ENCODE assay signal across 18 cellular contexts in genomic region chr3:114086356-114086755, GRCh38. TPM values are rescaled to one million over a fixed set of nuclear protein-coding genes. Genes with fewer than 3 reads are reported as not detected.
A peak's percentile ranks its signal among the peaks of the same experiment; 100 is the strongest.
DNase-seq lines count a peak whose midpoint lies in the region; ATAC-seq, FAIRE-seq and TF ChIP-seq lines count a peak whose summit lies in the region.
"Had no signal": no experiment of that assay in that cellular context is flagged by ENCODE, and none has a peak within 500 bp of the region (broad histone marks: within the 10 kb centered on the region; RNA-seq: fewer than 3 reads in every experiment).

No MANE protein-coding gene starts in this region.

- no peak for TF ChIP-seq RAD21 in GM12878 (IDR thresholded peaks at IDR 0.05; ENCODE audit: insufficient read depth, low read depth, low read length)
- no peak for TF ChIP-seq RAD21 in HepG2 (CRISPR knock-in tag; IDR thresholded peaks at IDR 0.05)

- BruUV-seq in GM12878 (replicated peaks; lab: Mats Ljungman, UMichigan) (TSS peak; percentile 40), HepG2 (replicated peaks; lab: Mats Ljungman, UMichigan) (no TSS peak)

- no peak for DNase-seq in GM12878 (ENCODE audit: low read depth, low spot score)
- DNase-seq in myocyte (ENCODE audit: low read depth): peak; percentile 60
- DNase-seq in stimulated activated naive B cell treated with anti-CD40 and anti-IgM and Interleukin-4, amounts not matched to agents 10 μg/mL and 1 μg/mL and 100 μg/mL, for 72 hours: no peak
- no peak for DNase-seq in mesenchymal stem cell
- DNase-seq in HepG2 (ENCODE audit: low spot score): no peak
- DNase-seq: C1 segment of cervical spinal cord; Calu3; CD4-positive, alpha-beta memory T cell; COR-L47; DMS53; DMS79 treated with DMSO at 0.1 percent for 48 hours; GF-D8; GM23248; H7; HCEC 1CT had no signal

- intact Hi-C loops in GM12878 (cut with micrococcal nuclease; ENCODE audit: unreplicated experiment): no loop called here
- intact Hi-C loops in HepG2 (cut with micrococcal nuclease; ENCODE audit: unreplicated experiment): no loop called here

- H3K27me3 ChIP-seq in GM12878 (replicated peaks in 1 of 2; ENCODE audit: control insufficient read depth in 2 of 2, insufficient read depth in 2 of 2, low read length in 1 of 2) (no peaks in the 10 kb centered on the region), mesenchymal stem cell (ENCODE audit: control insufficient read depth in 1 of 2, insufficient read depth in 1 of 2, low read length in 2 of 2) (no peaks in the 10 kb centered on the region), HepG2 (ENCODE audit: control insufficient read depth in 1 of 2, insufficient read depth in 2 of 2, low read length in 2 of 2) (no peaks in the 10 kb centered on the region)

- H3K79me2 ChIP-seq in GM12878 (ENCODE audit: control insufficient read depth, insufficient read depth, low read length) (no peaks in the 10 kb centered on the region), HepG2 (ENCODE audit: insufficient read depth, low read length) (no peaks in the 10 kb centered on the region)

- no peak overlapping the region for H3K18ac ChIP-seq in mesenchymal stem cell (ENCODE audit: low read depth in 1 of 2, low read length in 2 of 2)

- ATAC-seq in GM12878 (no peak), HepG2 (no peak), GM21528 (IDR thresholded peaks at IDR 0.05; ENCODE audit: low FRiP score, unreplicated experiment) (no peak)
- ATAC-seq in stimulated activated naive B cell treated with anti-CD40 and anti-IgM and Interleukin-4, amounts not matched to agents 10 μg/mL and 1 μg/mL and 100 μg/mL, for 72 hours (replicated peaks): no peak

- peaks cover 48 to 60% of the 10 kb centered on the region in 2 donors for H3K36me3 Mint-ChIP-seq in stimulated activated naive B cell treated with anti-CD40 and anti-IgM and Interleukin-4, amounts not matched to agents 10 μg/mL and 1 μg/mL and 100 μg/mL, for 72 hours

- H3K9me3 Mint-ChIP-seq in stimulated activated naive B cell treated with anti-CD40 and anti-IgM and Interleukin-4, amounts not matched to agents 10 μg/mL and 1 μg/mL and 100 μg/mL, for 72 hours: peaks cover 0 to 2% of the 10 kb centered on the region in 2 donors
- H3K9me3 Mint-ChIP-seq: CD4-positive, alpha-beta memory T cell had no signal

- WGBS in GM12878 (ENCODE audit: insufficient coverage, insufficient replicate concordance, low lambda C conversion rate, missing lambda C conversion rate): 100% methylated on average over 2 of the region's 2 CpGs
- WGBS in mesenchymal stem cell: 100% methylated on average over 2 of the region's 2 CpGs
- 92% methylated on average over 2 of the region's 2 CpGs for WGBS in HepG2 (ENCODE audit: low lambda C conversion rate)

- no peak overlapping the region for H3K4me3 ChIP-seq in GM12878
- no peak overlapping the region for H3K4me3 ChIP-seq in mesenchymal stem cell (ENCODE audit: insufficient read depth in 1 of 2, low read depth in 1 of 2, low read length in 2 of 2)
- no peak overlapping the region for H3K4me3 ChIP-seq in HepG2 (replicated peaks in 1 of 3; ENCODE audit: insufficient read depth in 1 of 3, low read depth in 2 of 3, low read length in 3 of 3)
- H3K4me3 ChIP-seq: GM23248 had no signal

- H3K23ac ChIP-seq in mesenchymal stem cell (ENCODE audit: low read length in 2 of 2): no peak overlapping the region

- no peak overlapping the region for H3K9ac ChIP-seq in GM12878 (ENCODE audit: control insufficient read depth, insufficient read depth, low read length)
- H3K9ac ChIP-seq in mesenchymal stem cell (ENCODE audit: low read length): no peak overlapping the region
- H3K9ac ChIP-seq in HepG2 (ENCODE audit: insufficient read depth, low read depth, low read length): no peak overlapping the region
- H3K9ac ChIP-seq: GM23248 had no signal

- H4K91ac ChIP-seq in mesenchymal stem cell (ENCODE audit: low read length): no peak overlapping the region

- H3K4ac ChIP-seq in mesenchymal stem cell (ENCODE audit: low read depth in 1 of 2, low read length in 2 of 2): no peak overlapping the region

- H3K4me3 Mint-ChIP-seq in stimulated activated naive B cell treated with anti-CD40 and anti-IgM and Interleukin-4, amounts not matched to agents 10 μg/mL and 1 μg/mL and 100 μg/mL, for 72 hours: no peak overlapping the region
- H3K4me3 Mint-ChIP-seq: CD4-positive, alpha-beta memory T cell had no signal

- no peak for TF ChIP-seq EP300 in GM12878 (IDR thresholded peaks at IDR 0.05; ENCODE audit: borderline replicate concordance in 1 of 2, control insufficient read depth in 1 of 2, low read depth in 2 of 2, low read length in 2 of 2)
- no peak for TF ChIP-seq EP300 in HepG2 (IDR thresholded peaks at IDR 0.05; ENCODE audit: low read depth in 2 of 2, low read length in 2 of 2)
- TF ChIP-seq EP300 in HepG2 (CRISPR knock-in tag; IDR thresholded peaks at IDR 0.05; ENCODE audit: borderline replicate concordance): no peak

- no peak overlapping the region for H2AK5ac ChIP-seq in mesenchymal stem cell (ENCODE audit: low read length, severe bottlenecking)

- CTCF ChIA-PET in GM12878 (lab: Yijun Ruan, JAX): no interaction called here
- CTCF ChIA-PET in HepG2 (lab: Yijun Ruan, JAX; ENCODE audit: low intra/inter-chr PET ratio, low total read pairs): no interaction called here

- H3K4me2 ChIP-seq in GM12878 (ENCODE audit: control insufficient read depth, insufficient read depth): no peak overlapping the region
- no peak overlapping the region for H3K4me2 ChIP-seq in mesenchymal stem cell (ENCODE audit: low read length, poor library complexity, severe bottlenecking)
- no peak overlapping the region for H3K4me2 ChIP-seq in HepG2 (ENCODE audit: low read depth, low read length)

- no peaks in the 10 kb centered on the region for H4K20me1 ChIP-seq in GM12878 (ENCODE audit: control insufficient read depth, insufficient read depth)
- no peaks in the 10 kb centered on the region for H4K20me1 ChIP-seq in HepG2 (ENCODE audit: insufficient read depth, low read length)

- H3K36me3 ChIP-seq in GM12878 (ENCODE audit: control insufficient read depth in 2 of 2, insufficient read depth in 2 of 2, low read length in 1 of 2): peaks cover 11 to 14% of the 10 kb centered on the region in 2 experiments; a peak in 3 of 4 replicates
- peaks cover 13 to 55% of the 10 kb centered on the region in 2 experiments for H3K36me3 ChIP-seq in mesenchymal stem cell (ENCODE audit: control insufficient read depth in 1 of 2, insufficient read depth in 2 of 2, low read depth in 1 of 2, low read length in 2 of 2)
- H3K36me3 ChIP-seq in HepG2 (replicated peaks in 1 of 2; ENCODE audit: control insufficient read depth in 1 of 2, insufficient read depth in 2 of 2, low read length in 2 of 2): peaks cover 5 to 42% of the 10 kb centered on the region in 2 experiments; a peak in 4 of 5 replicates

- H4K8ac ChIP-seq in mesenchymal stem cell (ENCODE audit: low read length): no peak overlapping the region

- peaks cover 0 to 1% of the 10 kb centered on the region in 2 donors for H3K4me1 Mint-ChIP-seq in stimulated activated naive B cell treated with anti-CD40 and anti-IgM and Interleukin-4, amounts not matched to agents 10 μg/mL and 1 μg/mL and 100 μg/mL, for 72 hours
- H3K4me1 Mint-ChIP-seq: CD4-positive, alpha-beta memory T cell had no signal

- H3K14ac ChIP-seq in mesenchymal stem cell (ENCODE audit: low read length in 2 of 2): no peak overlapping the region

- RAD21 ChIA-PET in GM12878 (lab: Charles Lee; ENCODE audit: unreplicated experiment): interaction anchor here (0.6 kb wide), 1 partner anchor 42 kb away, joined by 3 read pairs; no protein-coding TSS in a partner anchor

- no peak overlapping the region for H3K27ac ChIP-seq in GM12878 (ENCODE audit: control insufficient read depth, insufficient read depth)
- no peak overlapping the region for H3K27ac ChIP-seq in mesenchymal stem cell (ENCODE audit: low read length, poor library complexity, severe bottlenecking)
- H3K27ac ChIP-seq in HepG2 (ENCODE audit: extremely low read length, insufficient read depth, low read length): no peak overlapping the region
- H3K27ac ChIP-seq: GM23248 had no signal

- H3K27me3 Mint-ChIP-seq in stimulated activated naive B cell treated with anti-CD40 and anti-IgM and Interleukin-4, amounts not matched to agents 10 μg/mL and 1 μg/mL and 100 μg/mL, for 72 hours: no peaks in the 10 kb centered on the region
- H3K27me3 Mint-ChIP-seq: CD4-positive, alpha-beta memory T cell had no signal

- TF ChIP-seq POLR2A in GM12878 (IDR thresholded peaks at IDR 0.05; ENCODE audit: low read depth, low read length) (no peak), HepG2 (IDR thresholded peaks at IDR 0.05; ENCODE audit: insufficient read depth in 1 of 2, low read depth in 2 of 2, low read length in 2 of 2) (no peak)

- H2BK5ac ChIP-seq in mesenchymal stem cell (ENCODE audit: low read depth, low read length, poor library complexity, severe bottlenecking): no peak overlapping the region

- peak overlapping the region; percentile 70 for H3K27ac Mint-ChIP-seq in stimulated activated naive B cell treated with anti-CD40 and anti-IgM and Interleukin-4, amounts not matched to agents 10 μg/mL and 1 μg/mL and 100 μg/mL, for 72 hours
- H3K27ac Mint-ChIP-seq: CD4-positive, alpha-beta memory T cell had no signal

- H2BK120ac ChIP-seq in mesenchymal stem cell (ENCODE audit: low read depth, low read length): no peak overlapping the region

- peaks cover 4% of the 10 kb centered on the region for H3K79me1 ChIP-seq in mesenchymal stem cell (replicated peaks; ENCODE audit: low read length, poor library complexity, severe bottlenecking)

- no peak overlapping the region for H2BK12ac ChIP-seq in mesenchymal stem cell (ENCODE audit: low read length in 2 of 2)

- FAIRE-seq in GM12878 (lab: Jason Lieb, UNC): no peak
- no peak for FAIRE-seq in HepG2 (lab: Jason Lieb, UNC)
- FAIRE-seq: GM12892, H1 had no signal

- TF ChIP-seq CTCF in GM12878 (IDR thresholded peaks at IDR 0.05 in 2 of 3, conservative IDR thresholded peaks at IDR 0.05 in 1 of 3; ENCODE audit: control insufficient read depth in 2 of 3, extremely low read depth in 1 of 3, insufficient read depth in 1 of 3, low read depth in 3 of 3, low read length in 3 of 3) (no peak), HepG2 (CRISPR knock-in tag; IDR thresholded peaks at IDR 0.05) (no peak)

- SMC1A ChIA-PET in GM12878 (lab: Charles Lee; ENCODE audit: uncharacterized antibody, unreplicated experiment): interaction anchor here (0.5 kb wide), 1 partner anchor 390 kb away, joined by 3 read pairs; the partner anchor contains the start of gene USF3

- H3K9me3 ChIP-seq in GM12878 (replicated peaks; ENCODE audit: control insufficient read depth, insufficient read depth, low read length): no peaks in the 10 kb centered on the region
- H3K9me3 ChIP-seq in mesenchymal stem cell (ENCODE audit: control insufficient read depth, low read length): no peaks in the 10 kb centered on the region
- no peaks in the 10 kb centered on the region for H3K9me3 ChIP-seq in HepG2 (ENCODE audit: low read length)

- H2AFZ ChIP-seq in GM12878 (ENCODE audit: control insufficient read depth, low read depth, low read length) (no peak overlapping the region), mesenchymal stem cell (ENCODE audit: low read depth, low read length) (no peak overlapping the region), HepG2 (ENCODE audit: low read length) (no peak overlapping the region)
- H2AFZ ChIP-seq: GM23248 had no signal

- no peaks in the 10 kb centered on the region for H3K4me1 ChIP-seq in GM12878 (ENCODE audit: control insufficient read depth, insufficient read depth, low read length)
- H3K4me1 ChIP-seq in mesenchymal stem cell (ENCODE audit: control insufficient read depth, insufficient read depth, low read depth, low read length): peaks cover 6% of the 10 kb centered on the region
- 0 out of 2 replicates have a peak, but pooled peaks cover under 1% of the 10 kb centered on the region for H3K4me1 ChIP-seq in HepG2 (ENCODE audit: insufficient read depth, low read length)

- POLR2A ChIA-PET in GM12878 (lab: Charles Lee) (no interaction called here), HepG2 (lab: Yijun Ruan, JAX) (no interaction called here)

- H2BK15ac ChIP-seq in mesenchymal stem cell (ENCODE audit: low read depth, poor library complexity, severe bottlenecking): no peak overlapping the region

- in situ Hi-C loops in GM12878 (cut with MboI): no loop called here
- in situ Hi-C loops in HepG2 (cut with HindIII; ENCODE audit: extremely low pct_ligation_motif_present, low pct_unique_long_range_greater_than_20kb): no loop called here

RNA-seq across cellular contexts. Expression of gene QTRT2, which starts 29.8 kb away (rescaled TPM):
- total RNA-seq in GM12878 (2013; cell fraction: nucleolus; rRNA removed): 101 and 102 TPM in 2 replicates
- total RNA-seq in GM12878 (2014; rRNA removed) (32.6 and 41.9 TPM in 2 replicates), GM12878 (2014; rRNA removed; fragmentation: Illumina TruSeq; extraction: Trizol) (40.8 and 42.3 TPM in 2 replicates), GM12878 (2021) (31.6 and 33.9 TPM in 2 replicates), myocyte (8.0 and 12.4 TPM in 2 replicates), HepG2 (2016; rRNA removed; fragmentation: Illumina TruSeq; extraction: Trizol) (33.4 and 38.0 TPM in 2 replicates)
- 9.3 TPM for polyA plus RNA-seq in GM12878 (2011; ENCODE audit: low read depth)
- polyA plus RNA-seq in GM12878 (2011; rRNA removed) (21.4 and 28.6 TPM in 2 replicates), GM12878 (2014; fragmentation: Illumina TruSeq; extraction: Trizol) (38.2 and 46.4 TPM in 2 replicates), GM12878 (2014; fragmentation: Nextera tagmentation; extraction: Ambion mirVana) (10 to 100 TPM; 17.8 to 33.5 TPM), GM12878 (2014; rRNA removed) (22.7 and 23.3 TPM in 2 replicates), GM12878 (2016; fragmentation: Nextera tagmentation; extraction: Ambion mirVana) (10 to 100 TPM; 20.9 to 24.7 TPM), HepG2 (2011; rRNA removed) (6.6 and 7.1 TPM in 2 replicates)
- 12.2 and 12.8 TPM in 2 replicates for polyA plus RNA-seq in GM12878 (2011; cell fraction: cytosol; rRNA removed)
- polyA plus RNA-seq in GM12878 (2011; cell fraction: nucleus; rRNA removed): 15.1 and 15.6 TPM in 2 replicates
- 10.3 and 11.2 TPM in 2 replicates for polyA plus RNA-seq in GM12878 (2012)
- 22.7 and 29.2 TPM in 2 replicates for polyA minus RNA-seq in GM12878 (2011; rRNA and poly(A)+ RNA removed)
- 14.2 and 16.5 TPM in 2 replicates for polyA minus RNA-seq in GM12878 (2011; cell fraction: cytosol; rRNA and poly(A)+ RNA removed)
- polyA minus RNA-seq in GM12878 (2011; cell fraction: nucleus; rRNA and poly(A)+ RNA removed): 23.2 and 32.7 TPM in 2 replicates
- 3.7 TPM for polyA plus RNA-seq in myocyte (2012)
- 6.3 TPM for polyA plus RNA-seq in mesenchymal stem cell (2013, experiment 1 of 2)
- polyA plus RNA-seq in mesenchymal stem cell (2013, experiment 2 of 2): 7.3 TPM
- 11.0 and 12.1 TPM in 2 replicates for total RNA-seq in HepG2 (2016; cell fraction: cytosol; rRNA removed; fragmentation: Illumina TruSeq; extraction: Trizol; ENCODE audit: low read depth)
- total RNA-seq in HepG2 (2016; cell fraction: insoluble cytoplasmic fraction; rRNA removed; fragmentation: Illumina TruSeq; extraction: Trizol): 36.8 and 38.6 TPM in 2 replicates
- total RNA-seq in HepG2 (2016; cell fraction: membrane; rRNA removed; fragmentation: Illumina TruSeq; extraction: Trizol): 23.6 and 28.2 TPM in 2 replicates
- total RNA-seq in HepG2 (2016; cell fraction: nucleus; rRNA removed; fragmentation: Illumina TruSeq; extraction: Trizol): 43.9 and 45.3 TPM in 2 replicates
- polyA plus RNA-seq in HepG2 (2011; cell fraction: cytosol; rRNA removed): 4.1 and 6.0 TPM in 2 replicates
- 5.6 and 6.7 TPM in 2 replicates for polyA plus RNA-seq in HepG2 (2011; cell fraction: nucleus; rRNA removed)
- polyA plus RNA-seq in HepG2 (2012): 10.0 and 10.9 TPM in 2 replicates
- 1.2 and 1.3 TPM in 2 replicates for polyA plus RNA-seq in HepG2 (2016; cell fraction: cytosol; fragmentation: Illumina TruSeq; extraction: Trizol; ENCODE audit: low read depth)
- 22.8 and 23.8 TPM in 2 replicates for polyA plus RNA-seq in HepG2 (2016; cell fraction: insoluble cytoplasmic fraction; fragmentation: Illumina TruSeq; extraction: Trizol; ENCODE audit: low read depth)
- 3.5 and 3.9 TPM in 2 replicates for polyA plus RNA-seq in HepG2 (2016; cell fraction: membrane; fragmentation: Illumina TruSeq; extraction: Trizol; ENCODE audit: low read depth)
- polyA plus RNA-seq in HepG2 (2016; cell fraction: nucleus; fragmentation: Illumina TruSeq; extraction: Trizol; ENCODE audit: insufficient read depth, low read depth): 28.1 and 37.6 TPM in 2 replicates
- 13.2 and 38.2 TPM in 2 replicates for polyA minus RNA-seq in HepG2 (2011; rRNA and poly(A)+ RNA removed; ENCODE audit: low replicate concordance)
- 9.9 and 12.2 TPM in 2 replicates for polyA minus RNA-seq in HepG2 (2011; cell fraction: cytosol; rRNA and poly(A)+ RNA removed)
- polyA minus RNA-seq in HepG2 (2011; cell fraction: nucleus; rRNA and poly(A)+ RNA removed): 31.5 and 45.8 TPM in 2 replicates

RNA-seq across cellular contexts. Expression of gene CCDC191, which starts 30.0 kb away (rescaled TPM):
- total RNA-seq in GM12878 (2013; cell fraction: nucleolus; rRNA removed): 19.0 and 19.3 TPM in 2 replicates
- total RNA-seq in GM12878 (2014; rRNA removed) (1.4 and 2.2 TPM in 2 replicates), GM12878 (2014; rRNA removed; fragmentation: Illumina TruSeq; extraction: Trizol) (2.5 and 2.9 TPM in 2 replicates), GM12878 (2021) (1.5 and 1.7 TPM in 2 replicates), myocyte (1.4 TPM in 2 replicates), HepG2 (2016; rRNA removed; fragmentation: Illumina TruSeq; extraction: Trizol) (1.2 and 1.4 TPM in 2 replicates)
- polyA plus RNA-seq in GM12878 (2011; ENCODE audit: low read depth): 1.9 TPM
- polyA plus RNA-seq in GM12878 (2011; rRNA removed) (2.4 and 4.5 TPM in 2 replicates), GM12878 (2014; fragmentation: Illumina TruSeq; extraction: Trizol) (2.6 and 4.0 TPM in 2 replicates), GM12878 (2014; fragmentation: Nextera tagmentation; extraction: Ambion mirVana) (1 to 10 TPM; 1.3 to 1.6 TPM), GM12878 (2014; rRNA removed) (1.7 and 2.2 TPM in 2 replicates), GM12878 (2016; fragmentation: Nextera tagmentation; extraction: Ambion mirVana) (1 to 10 TPM; 1.2 to 1.7 TPM), HepG2 (2011; rRNA removed) (0.69 and 0.91 TPM in 2 replicates)
- 0.84 and 0.96 TPM in 2 replicates for polyA plus RNA-seq in GM12878 (2011; cell fraction: cytosol; rRNA removed)
- 4.7 and 5.9 TPM in 2 replicates for polyA plus RNA-seq in GM12878 (2011; cell fraction: nucleus; rRNA removed)
- 2.9 and 3.3 TPM in 2 replicates for polyA plus RNA-seq in GM12878 (2012)
- 0.77 and 2.0 TPM in 2 replicates for polyA minus RNA-seq in GM12878 (2011; rRNA and poly(A)+ RNA removed)
- 0.67 and 0.83 TPM in 2 replicates for polyA minus RNA-seq in GM12878 (2011; cell fraction: cytosol; rRNA and poly(A)+ RNA removed)
- polyA minus RNA-seq in GM12878 (2011; cell fraction: nucleus; rRNA and poly(A)+ RNA removed): 2.2 and 2.6 TPM in 2 replicates
- 1.0 TPM for polyA plus RNA-seq in myocyte (2012)
- polyA plus RNA-seq in mesenchymal stem cell (2013, experiment 1 of 2): 1.5 TPM
- polyA plus RNA-seq in mesenchymal stem cell (2013, experiment 2 of 2): 1.5 TPM
- total RNA-seq in HepG2 (2016; cell fraction: cytosol; rRNA removed; fragmentation: Illumina TruSeq; extraction: Trizol; ENCODE audit: low read depth): 1.1 and 1.3 TPM in 2 replicates
- total RNA-seq in HepG2 (2016; cell fraction: insoluble cytoplasmic fraction; rRNA removed; fragmentation: Illumina TruSeq; extraction: Trizol): 0.74 and 1.2 TPM in 2 replicates
- total RNA-seq in HepG2 (2016; cell fraction: membrane; rRNA removed; fragmentation: Illumina TruSeq; extraction: Trizol): 0.34 and 0.49 TPM in 2 replicates
- total RNA-seq in HepG2 (2016; cell fraction: nucleus; rRNA removed; fragmentation: Illumina TruSeq; extraction: Trizol): 2.2 and 2.3 TPM in 2 replicates
- polyA plus RNA-seq in HepG2 (2011; cell fraction: cytosol; rRNA removed): 0.16 and 0.24 TPM in 2 replicates
- polyA plus RNA-seq in HepG2 (2011; cell fraction: nucleus; rRNA removed): 1.3 and 1.7 TPM in 2 replicates
- polyA plus RNA-seq in HepG2 (2012): 0.71 and 1.9 TPM in 2 replicates
- 0.03 TPM in 2 replicates for polyA plus RNA-seq in HepG2 (2016; cell fraction: cytosol; fragmentation: Illumina TruSeq; extraction: Trizol; ENCODE audit: low read depth)
- polyA plus RNA-seq in HepG2 (2016; cell fraction: insoluble cytoplasmic fraction; fragmentation: Illumina TruSeq; extraction: Trizol; ENCODE audit: low read depth): 0.59 and 0.84 TPM in 2 replicates
- 0.07 and 0.14 TPM in 2 replicates for polyA plus RNA-seq in HepG2 (2016; cell fraction: membrane; fragmentation: Illumina TruSeq; extraction: Trizol; ENCODE audit: low read depth)
- polyA plus RNA-seq in HepG2 (2016; cell fraction: nucleus; fragmentation: Illumina TruSeq; extraction: Trizol; ENCODE audit: insufficient read depth, low read depth): 2.0 and 3.5 TPM in 2 replicates
- polyA minus RNA-seq in HepG2 (2011; rRNA and poly(A)+ RNA removed; ENCODE audit: low replicate concordance): 0.14 and 0.40 TPM in 2 replicates
- not detected in 2 replicates for polyA minus RNA-seq in HepG2 (2011; cell fraction: cytosol; rRNA and poly(A)+ RNA removed)
- polyA minus RNA-seq in HepG2 (2011; cell fraction: nucleus; rRNA and poly(A)+ RNA removed): 1.8 and 3.5 TPM in 2 replicates
